In genomic region chr3:81761904-81762565, GRCh38 we compare ENCODE assay signal across 8 cellular contexts. TPM values are rescaled to one million over a fixed set of nuclear protein-coding genes. Genes with fewer than 3 reads are reported as not detected.
DNase-seq lines count a peak whose midpoint lies in the region; ATAC-seq and TF ChIP-seq lines count a peak whose summit lies in the region.

No MANE protein-coding gene starts in this region.

- H3K9me3 ChIP-seq in adipocyte (ENCODE audit: control insufficient read depth, low read length) (no peaks in the 10 kb centered on the region), transverse colon (no peaks in the 10 kb centered on the region)

- H3K27me3 Mint-ChIP-seq in activated naive CD4-positive, alpha-beta T cell treated with anti-CD3 and anti-CD28 coated beads, Interleukin-2, amount 10 ng/mL, durations not matched to agents 7 days and 5 days: peaks cover 3% of the 10 kb centered on the region

- no peak for TF ChIP-seq POLR2A in transverse colon (IDR thresholded peaks at IDR 0.05)

- H3K27me3 ChIP-seq in adipocyte (replicated peaks; ENCODE audit: control insufficient read depth, insufficient read depth, low read length) (no peaks in the 10 kb centered on the region), layer of hippocampus (ENCODE audit: control insufficient read depth, insufficient read depth, low read length) (no peaks in the 10 kb centered on the region), transverse colon (no peaks in the 10 kb centered on the region)

- H3K4me1 ChIP-seq in adipocyte (ENCODE audit: control insufficient read depth, insufficient read depth, low read length): peaks cover 55% of the 10 kb centered on the region
- peaks cover 0 to 20% (median 15%) of the 10 kb centered on the region in 4 donors for H3K4me1 ChIP-seq in transverse colon

- DNase-seq in activated naive CD4-positive, alpha-beta T cell treated with anti-CD3 and anti-CD28 coated beads, Interleukin-2, amount 10 ng/mL, durations not matched to agents 7 days and 5 days: no peak
- DNase-seq in activated naive CD4-positive, alpha-beta T cell treated with anti-CD3 and anti-CD28 coated beads, Interleukin-2, amount 50 U/mL, for 16 hours: no peak
- DNase-seq in adipocyte (ENCODE audit: low read depth) (no peak), transverse colon (no peak)
- DNase-seq in stimulated activated CD4-positive, alpha-beta T cell treated with anti-CD3 and anti-CD28 coated beads, Interleukin-4, amount 100 ng/mL, for 1 hour: no peak

- 16 to 31% methylated on average over 6 of the region's 6 CpGs for WGBS in transverse colon (ENCODE audit: low coverage in 1 of 2), 2 donors

- TF ChIP-seq CTCF in transverse colon (IDR thresholded peaks at IDR 0.05): no peak

- H3K27ac ChIP-seq in layer of hippocampus (ENCODE audit: low read depth, low read length) (peak overlapping the region; percentile 97), transverse colon (peak overlapping the region; percentile 90 to 99 (median 98))

- peaks cover 6% of the 10 kb centered on the region for H3K9me3 Mint-ChIP-seq in activated naive CD4-positive, alpha-beta T cell treated with anti-CD3 and anti-CD28 coated beads, Interleukin-2, amount 10 ng/mL, durations not matched to agents 7 days and 5 days

- H3K9ac ChIP-seq in adipocyte (ENCODE audit: low read length): peak overlapping the region; percentile 95

- peak overlapping the region; percentile 98 for H3K27ac Mint-ChIP-seq in activated naive CD4-positive, alpha-beta T cell treated with anti-CD3 and anti-CD28 coated beads, Interleukin-2, amount 10 ng/mL, durations not matched to agents 7 days and 5 days

- H3K4me3 Mint-ChIP-seq in activated naive CD4-positive, alpha-beta T cell treated with anti-CD3 and anti-CD28 coated beads, Interleukin-2, amount 10 ng/mL, durations not matched to agents 7 days and 5 days: peak overlapping the region; percentile 89

- CTCF ChIA-PET in activated naive CD4-positive, alpha-beta T cell treated with anti-CD3 and anti-CD28 coated beads, Interleukin-2, amount 10 ng/mL, durations not matched to agents 7 days and 5 days (lab: Charles Lee): interaction anchor here (0.6 to 1.3 kb wide), 2 partner anchors 9 to 334 kb away, joined by 3 read pairs; no protein-coding TSS in a partner anchor

- no peak for ATAC-seq in GM21423 (IDR thresholded peaks at IDR 0.05; ENCODE audit: unreplicated experiment)
- ATAC-seq in HG02610 (IDR thresholded peaks at IDR 0.05; ENCODE audit: unreplicated experiment): no peak

- TF ChIP-seq EP300 in transverse colon (IDR thresholded peaks at IDR 0.05; ENCODE audit: low read depth): no peak

- H3K4me3 ChIP-seq in adipocyte (ENCODE audit: low read length) (peak overlapping the region; percentile 92), transverse colon (peak overlapping the region; percentile 40 to 81 (median 72))

- intact Hi-C loops in transverse colon (cut with DNase I; ENCODE audit: low total_unique reads): no loop called here

- H3K36me3 ChIP-seq in adipocyte (ENCODE audit: control insufficient read depth, insufficient read depth, low read length, severe bottlenecking): peaks cover 10% of the 10 kb centered on the region
- H3K36me3 ChIP-seq in transverse colon: no peaks in the 10 kb centered on the region

- in situ Hi-C loops in transverse colon (cut with MboI; ENCODE audit: low pct_ligation_motif_present in 1 of 4, low pct_unique_long_range_greater_than_20kb in 1 of 4, low sequenced_read_pairs in 3 of 4): no loop called here

- H3K36me3 Mint-ChIP-seq in activated naive CD4-positive, alpha-beta T cell treated with anti-CD3 and anti-CD28 coated beads, Interleukin-2, amount 10 ng/mL, durations not matched to agents 7 days and 5 days: peaks cover 32% of the 10 kb centered on the region

- peaks cover 32% of the 10 kb centered on the region for H3K4me1 Mint-ChIP-seq in activated naive CD4-positive, alpha-beta T cell treated with anti-CD3 and anti-CD28 coated beads, Interleukin-2, amount 10 ng/mL, durations not matched to agents 7 days and 5 days

RNA-seq across cellular contexts. Expression of gene GBE1, which starts 0.6 kb away (rescaled TPM):
- total RNA-seq in transverse colon: 10 to 100 TPM in 3 of 4 donors, 1 to 10 TPM in 1; 3.0 to 24.3 (median 16.7) TPM
